Comparison of ENCODE assay signal across 12 cellular contexts in genomic region chr19:3554254-3555083, GRCh38. TPM values are rescaled to one million over a fixed set of nuclear protein-coding genes. Genes with fewer than 3 reads are reported as not detected.
A peak's percentile ranks its signal among the peaks of the same experiment; 100 is the strongest.
DNase-seq lines count a peak whose midpoint lies in the region; FAIRE-seq and TF ChIP-seq lines count a peak whose summit lies in the region.
"Had no signal": no experiment of that assay in that cellular context is flagged by ENCODE, and none has a peak within 500 bp of the region (broad histone marks: within the 10 kb centered on the region; RNA-seq: fewer than 3 reads in every experiment).

No MANE protein-coding gene starts in this region.

- H3K27me3 ChIP-seq in SU-DHL-6 (ENCODE audit: low read length) (no peaks in the 10 kb centered on the region), colonic mucosa (no peaks in the 10 kb centered on the region), sigmoid colon (no peaks in the 10 kb centered on the region), prostate gland (replicated peaks; ENCODE audit: insufficient read depth) (no peaks in the 10 kb centered on the region)

- H3K4me3 ChIP-seq in SU-DHL-6 (ENCODE audit: insufficient read depth, low read length, poor library complexity, severe bottlenecking): no peak overlapping the region
- H3K4me3 ChIP-seq in colonic mucosa: no peak overlapping the region
- no peak overlapping the region for H3K4me3 ChIP-seq in sigmoid colon
- H3K4me3 ChIP-seq in prostate gland: no peak overlapping the region

- H3K9me2 ChIP-seq in SU-DHL-6 (replicated peaks; ENCODE audit: insufficient read depth, low read length): no peaks in the 10 kb centered on the region

- no peak overlapping the region for H3K4me2 ChIP-seq in SU-DHL-6 (ENCODE audit: low read depth, low read length, poor library complexity, severe bottlenecking)

- H3K36me3 ChIP-seq in SU-DHL-6 (ENCODE audit: low read length) (no peaks in the 10 kb centered on the region), colonic mucosa (no peaks in the 10 kb centered on the region), sigmoid colon (peaks cover 0 to 7% (median 0%) of the 10 kb centered on the region in 4 donors), prostate gland (no peaks in the 10 kb centered on the region)

- H3K9me3 ChIP-seq in SU-DHL-6 (ENCODE audit: insufficient read depth, low read length) (no peaks in the 10 kb centered on the region), colonic mucosa (no peaks in the 10 kb centered on the region), sigmoid colon (no peaks in the 10 kb centered on the region), prostate gland (no peaks in the 10 kb centered on the region)

- peaks cover 7% of the 10 kb centered on the region; the same call in 1 of the 2 replicates for H4K20me1 ChIP-seq in SU-DHL-6 (ENCODE audit: low read depth, low read length)

- peak overlapping the region; percentile 33; the same call in 1 of the 2 replicates for H3K27ac ChIP-seq in SU-DHL-6 (ENCODE audit: low read depth, low read length)
- H3K27ac ChIP-seq in colonic mucosa: peak overlapping the region; percentile 20
- peak overlapping the region in 3 of 4 donors; percentile 4 to 36 (median 10) for H3K27ac ChIP-seq in sigmoid colon
- H3K27ac ChIP-seq in prostate gland: no peak overlapping the region

- DNase-seq in GM19239 (ENCODE audit: insufficient read length, low spot score) (no peak), colonic mucosa (no peak), sigmoid colon (no peak), prostate gland (ENCODE audit: low spot score) (no peak), RPMI8226 (no peak), HTR-8/SVneo (ENCODE audit: insufficient read length, low spot score) (no peak), GF-D8 (lab: John Stamatoyannopoulos, UW) (no peak)
- DNase-seq: NCI-H1930 had no signal

- no peak overlapping the region for H2AFZ ChIP-seq in SU-DHL-6 (ENCODE audit: low read depth, low read length, severe bottlenecking)

- TF ChIP-seq POLR2A in sigmoid colon (IDR thresholded peaks at IDR 0.05) (no peak), prostate gland (IDR thresholded peaks at IDR 0.05) (no peak)

- intact Hi-C loops in colonic mucosa (cut with DNase I) (no loop called here), sigmoid colon (cut with DNase I) (no loop called here), prostate gland (cut with DNase I) (no loop called here)

- no peak for TF ChIP-seq CTCF in SU-DHL-6 (IDR thresholded peaks at IDR 0.05; ENCODE audit: insufficient read depth, low read length, poor library complexity, severe bottlenecking)
- no peak for TF ChIP-seq CTCF in colonic mucosa (IDR thresholded peaks at IDR 0.05)
- TF ChIP-seq CTCF in sigmoid colon (IDR thresholded peaks at IDR 0.05): no peak
- no peak for TF ChIP-seq CTCF in prostate gland (IDR thresholded peaks at IDR 0.05)

- WGBS in sigmoid colon, 2 donors: 61 to 81% methylated on average over 21 of the region's 21 CpGs
- WGBS in prostate gland: 86% methylated on average over 21 of the region's 21 CpGs

- H3K4me1 ChIP-seq in colonic mucosa (no peaks in the 10 kb centered on the region), sigmoid colon (peaks cover 0 to 33% (median 27%) of the 10 kb centered on the region in 4 donors), prostate gland (replicated peaks) (no peaks in the 10 kb centered on the region)

- TF ChIP-seq EP300 in sigmoid colon (IDR thresholded peaks at IDR 0.05): no peak

- H3F3A ChIP-seq in SU-DHL-6 (ENCODE audit: insufficient read depth): no peaks in the 10 kb centered on the region

- H3K9ac ChIP-seq in SU-DHL-6 (ENCODE audit: low read length) (no peak overlapping the region), colonic mucosa (ENCODE audit: low read depth in 2 of 2, low read length in 2 of 2) (no peak overlapping the region)

- H3K79me2 ChIP-seq in SU-DHL-6 (ENCODE audit: insufficient read depth, low read length): peaks cover 30% of the 10 kb centered on the region

- FAIRE-seq in GM19239 (lab: Jason Lieb, UNC) (peak; percentile 87), HTR-8/SVneo (lab: Jason Lieb, UNC) (no peak)
- FAIRE-seq: urothelium cell line had no signal

RNA-seq across cellular contexts. Expression of gene MFSD12, which starts 2.9 kb away (rescaled TPM):
- total RNA-seq in colonic mucosa (10 to 100 TPM; 28.4 to 54.3 TPM), sigmoid colon (10 to 100 TPM; 13.7 to 36.0 (median 22.6) TPM), prostate gland (10 to 100 TPM; 60.5 to 86.1 TPM)
- polyA plus RNA-seq in sigmoid colon: 10 to 100 TPM in 1 of 3 donors, 1 to 10 TPM in 2; 2.4 to 53.5 (median 8.6) TPM

RNA-seq across cellular contexts. Expression of gene TEKTIP1, which starts 15.5 kb away (rescaled TPM):
- 1 to 10 TPM; 1.5 to 4.7 TPM for total RNA-seq in colonic mucosa
- total RNA-seq in sigmoid colon: 1 to 10 TPM in 1 of 4 donors, not detected in 3; 1.4 TPM
- polyA plus RNA-seq in sigmoid colon: 1 to 10 TPM in 1 of 3 donors, not detected in 2; 1.5 TPM
- total RNA-seq in prostate gland: 1 to 10 TPM in 1 of 2 donors, under 1 TPM in 1; 0.41 to 5.3 TPM
- total RNA-seq: fibroblast of villous mesenchyme, pulmonary artery endothelial cell had no signal

RNA-seq across cellular contexts. Expression of gene HMG20B, which starts 18.3 kb away (rescaled TPM):
- total RNA-seq in colonic mucosa (100 to 1,000 TPM in 1 of 2 donors, 10 to 100 TPM in 1; 87.9 to 118 TPM), sigmoid colon (100 to 1,000 TPM; 105 to 148 (median 120) TPM), prostate gland (100 to 1,000 TPM; 184 to 369 TPM)
- polyA plus RNA-seq in sigmoid colon: 10 to 100 TPM; 61.3 to 85.9 (median 78.2) TPM

RNA-seq across cellular contexts. Expression of gene GIPC3, which starts 30.8 kb away (rescaled TPM):
- total RNA-seq in colonic mucosa (1 to 10 TPM in 1 of 2 donors, under 1 TPM in 1; 0.40 to 1.1 TPM), sigmoid colon (under 1 TPM in 2 of 4 donors, not detected in 2; under 0.01 to 0.83 TPM), prostate gland (1 to 10 TPM in 1 of 2 donors, under 1 TPM in 1; 0.36 to 1.9 TPM)
- polyA plus RNA-seq in sigmoid colon: 1 to 10 TPM in 1 of 3 donors, not detected in 2; 1.0 TPM

RNA-seq across cellular contexts. Expression of gene FZR1, which starts 48.4 kb away (rescaled TPM):
- total RNA-seq in colonic mucosa (10 to 100 TPM; 45.8 to 62.5 TPM), sigmoid colon (10 to 100 TPM; 11.8 to 44.6 (median 20.5) TPM), prostate gland (10 to 100 TPM; 32.2 to 64.9 TPM)
- 10 to 100 TPM; 11.4 to 33.3 (median 13.9) TPM for polyA plus RNA-seq in sigmoid colon

Comparison
In these comparisons a context has a peak if more than half of its experiments do, and no peak if none do; other contexts are left out.
1. H3K27ac ChIP-seq: peak in SU-DHL-6 (single experiment), colonic mucosa (single experiment) and sigmoid colon (3 of 4); none in prostate gland (0 of 2).